27 cellular contexts compared by ENCODE assay signal in genomic region chr1:95375201-95375600, GRCh38.
"Had no signal": no experiment of that assay in that cellular context is flagged by ENCODE, and none has a peak within 500 bp of the region (broad histone marks: within the 10 kb centered on the region; RNA-seq: fewer than 3 reads in every experiment).

No MANE protein-coding gene starts in this region.

- H3K4me1 Mint-ChIP-seq: stimulated activated effector memory CD8-positive, alpha-beta T cell treated with anti-CD3 and anti-CD28 coated beads, Interleukin-12 subunit alpha, Interleukin-12 subunit beta, amount 100 ng/mL, for 72 hours; stimulated activated naive B cell treated with anti-CD40 and anti-IgM and Interleukin-4, amounts not matched to agents 10 μg/mL and 1 μg/mL and 100 μg/mL, for 72 hours had no signal

- H3K4me3 Mint-ChIP-seq: natural killer cell treated with Interleukin-12 subunit alpha and Interleukin-12 subunit beta and Interleukin-15 and Interleukin-18, amount 100 ng/mL, for 72 hours; neural progenitor cell; stimulated activated effector memory CD8-positive, alpha-beta T cell treated with anti-CD3 and anti-CD28 coated beads, Interleukin-12 subunit alpha, Interleukin-12 subunit beta, amount 100 ng/mL, for 72 hours; stimulated activated naive B cell treated with anti-CD40 and anti-IgM and Interleukin-4, amounts not matched to agents 10 μg/mL and 1 μg/mL and 100 μg/mL, for 72 hours; stimulated activated naive CD8-positive, alpha-beta T cell treated with anti-CD3 and anti-CD28 coated beads, Interleukin-15, Interleukin-2, amounts not matched to agents 100 ng/mL and 50 ng/mL, for 24 hours had no signal

- H3K27me3 Mint-ChIP-seq: natural killer cell treated with Interleukin-12 subunit alpha and Interleukin-12 subunit beta and Interleukin-15 and Interleukin-18, amount 100 ng/mL, for 72 hours; progenitor cell of endocrine pancreas; stimulated activated naive B cell treated with anti-CD40 and anti-IgM and Interleukin-4, amounts not matched to agents 10 μg/mL and 1 μg/mL and 100 μg/mL, for 72 hours had no signal

- H3K36me3 ChIP-seq: neural progenitor cell, ovary, right lobe of liver, sigmoid colon, stomach, thoracic aorta, thyroid gland, tibial nerve, upper lobe of left lung, vagina had no signal

- H3K4me3 ChIP-seq: neural progenitor cell, ovary, psoas muscle, right lobe of liver, sigmoid colon, stomach, thoracic aorta, thyroid gland, tibial nerve, upper lobe of left lung, vagina had no signal

- DNase-seq: occipital lobe; ovary; posterior cingulate gyrus; psoas muscle; right cardiac atrium; right lobe of liver; sigmoid colon; small intestine; stimulated activated CD4-positive, alpha-beta T cell treated with anti-CD3 and anti-CD28 coated beads, Interleukin-15, amount 100 ng/mL, for 24 hours; stimulated activated CD4-positive, alpha-beta T cell treated with anti-CD3 and anti-CD28 coated beads, Interleukin-2, amount 100 ng/mL, for 24 hours; stimulated activated CD4-positive, alpha-beta T cell treated with anti-CD3 and anti-CD28 coated beads, Interleukin-2, amount 100 ng/mL, for 48 hours; stimulated activated CD4-positive, alpha-beta T cell treated with anti-CD3 and anti-CD28 coated beads, Interleukin-4, amount 100 ng/mL, for 24 hours; stimulated activated naive B cell treated with anti-CD40 and anti-IgM and Interleukin-4, amounts not matched to agents 10 μg/mL and 1 μg/mL and 100 μg/mL, for 72 hours; stimulated activated naive CD4-positive, alpha-beta T cell treated with Interleukin-2 at 50 U/mL for 16 hours; stomach; thyroid gland; trophoblast cell had no signal

- H3K4me1 ChIP-seq: neural progenitor cell, parathyroid adenoma, psoas muscle, right lobe of liver, sigmoid colon, tibial nerve, vagina had no signal

- H3K9me3 Mint-ChIP-seq: neural progenitor cell; stimulated activated effector memory CD8-positive, alpha-beta T cell treated with anti-CD3 and anti-CD28 coated beads, Interleukin-12 subunit alpha, Interleukin-12 subunit beta, amount 100 ng/mL, for 72 hours; stimulated activated naive CD8-positive, alpha-beta T cell treated with anti-CD3 and anti-CD28 coated beads, Interleukin-15, Interleukin-2, amounts not matched to agents 100 ng/mL and 50 ng/mL, for 24 hours had no signal

- H3K36me3 Mint-ChIP-seq: natural killer cell treated with Interleukin-12 subunit alpha and Interleukin-12 subunit beta and Interleukin-15 and Interleukin-18, amount 100 ng/mL, for 72 hours; neural progenitor cell; stimulated activated effector memory CD8-positive, alpha-beta T cell treated with anti-CD3 and anti-CD28 coated beads, Interleukin-12 subunit alpha, Interleukin-12 subunit beta, amount 100 ng/mL, for 72 hours; stimulated activated naive B cell treated with anti-CD40 and anti-IgM and Interleukin-4, amounts not matched to agents 10 μg/mL and 1 μg/mL and 100 μg/mL, for 72 hours had no signal

- H3K27ac Mint-ChIP-seq: natural killer cell treated with Interleukin-12 subunit alpha and Interleukin-12 subunit beta and Interleukin-15 and Interleukin-18, amount 100 ng/mL, for 72 hours; neural progenitor cell; progenitor cell of endocrine pancreas; stimulated activated effector memory CD8-positive, alpha-beta T cell treated with anti-CD3 and anti-CD28 coated beads, Interleukin-12 subunit alpha, Interleukin-12 subunit beta, amount 100 ng/mL, for 72 hours; stimulated activated naive B cell treated with anti-CD40 and anti-IgM and Interleukin-4, amounts not matched to agents 10 μg/mL and 1 μg/mL and 100 μg/mL, for 72 hours; stimulated activated naive CD8-positive, alpha-beta T cell treated with anti-CD3 and anti-CD28 coated beads, Interleukin-15, Interleukin-2, amounts not matched to agents 100 ng/mL and 50 ng/mL, for 24 hours had no signal

- H3K9me3 ChIP-seq: ovary, psoas muscle, right lobe of liver, sigmoid colon, stomach, thoracic aorta, thyroid gland, tibial nerve, upper lobe of left lung, vagina had no signal

- H3K27me3 ChIP-seq: neural progenitor cell, ovary, right lobe of liver, sigmoid colon, stomach, thyroid gland, tibial nerve, upper lobe of left lung, vagina had no signal

- H3K27ac ChIP-seq: neural progenitor cell, ovary, parathyroid adenoma, psoas muscle, right lobe of liver, sigmoid colon, stomach, thoracic aorta, thyroid gland, tibial nerve, upper lobe of left lung, vagina had no signal
